ENCODE assay signal across 1 cellular context in genomic region chr17:64402469-64402868, GRCh38.
TF ChIP-seq lines count a peak whose summit lies in the region.

No MANE protein-coding gene starts in this region.

TF ChIP-seq in endothelial cell of umbilical vein, 7 proteins besides CTCF, POLR2A, EP300 and RAD21:
- TF ChIP-seq POLR2AphosphoS5 (IDR thresholded peaks at IDR 0.05; ENCODE audit: insufficient read depth, low read depth, low read length) (no peak), MYC (IDR thresholded peaks at IDR 0.05; ENCODE audit: low read depth, low read length) (no peak), MAX (IDR thresholded peaks at IDR 0.05; ENCODE audit: insufficient read depth, insufficient read length) (no peak), JUN (IDR thresholded peaks at IDR 0.05; ENCODE audit: borderline replicate concordance, insufficient read depth, insufficient read length, low read depth) (no peak), EZH2 (IDR thresholded peaks at IDR 0.05; ENCODE audit: borderline replicate concordance, low read depth, low read length, severe bottlenecking) (no peak), GATA2 (IDR thresholded peaks at IDR 0.05; ENCODE audit: insufficient read depth, insufficient read length, low read depth, low read length) (no peak), FOS (IDR thresholded peaks at IDR 0.05; ENCODE audit: borderline replicate concordance, insufficient read depth, low read length) (no peak)
TF ChIP-seq in endothelial cell of umbilical vein: peak in this region for 0.
